8 cellular contexts compared by ENCODE assay signal in the genomic region with DNA sequence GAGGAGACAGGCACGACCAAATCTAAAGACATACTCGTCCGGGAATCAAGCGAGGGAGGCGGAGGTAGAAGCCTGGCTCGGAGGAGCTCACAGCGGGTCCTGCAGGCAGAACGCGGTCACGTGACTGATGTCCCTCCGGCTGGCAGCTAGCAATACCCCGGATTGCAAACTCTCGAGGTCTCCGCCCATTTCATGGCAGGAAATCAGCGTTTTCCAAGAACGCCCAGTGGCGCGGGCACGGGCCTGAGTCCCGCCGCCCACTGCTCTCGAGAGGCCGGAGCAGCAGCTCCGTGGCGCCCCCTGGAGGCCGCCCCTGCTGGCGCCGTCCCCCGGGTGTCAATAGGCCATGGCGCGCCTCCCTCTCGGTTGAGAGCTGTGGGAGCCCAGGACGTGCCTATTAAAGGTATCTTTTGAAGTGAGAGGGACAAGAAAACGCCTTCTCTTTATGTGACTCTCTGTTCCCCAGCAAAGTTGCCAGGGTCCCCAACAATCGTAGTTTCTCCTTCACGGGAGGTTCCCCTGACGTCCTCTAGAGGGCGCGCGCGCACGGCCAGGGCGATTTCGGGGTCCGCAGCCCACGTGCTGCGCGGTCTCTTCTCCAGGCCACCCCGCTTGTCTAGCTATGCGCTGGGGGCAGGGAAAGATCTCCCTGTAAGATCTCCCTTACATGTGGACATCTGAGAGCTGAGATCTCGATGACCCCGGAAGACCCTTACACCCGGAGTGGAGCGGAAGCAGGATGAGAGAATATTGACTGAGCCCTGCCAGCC. TPM values are rescaled to one million over a fixed set of nuclear protein-coding genes. Genes with fewer than 3 reads are reported as not detected.
DNase-seq lines count a peak whose midpoint lies in the region; ATAC-seq lines count a peak whose summit lies in the region.

No MANE protein-coding gene starts in this region.

- H3K9ac ChIP-seq in HUES6 (ENCODE audit: low read length) = peak overlapping the region; percentile 82
- H3K9ac ChIP-seq in NT2/D1 (ENCODE audit: insufficient read length, low read depth) = peak overlapping the region; percentile 86
- H3K9ac ChIP-seq in endocrine pancreas (ENCODE audit: control insufficient read depth, insufficient read depth, low read length) = peak overlapping the region; percentile 66

- H3K9me3 Mint-ChIP-seq in CD4-positive, alpha-beta memory T cell = no peaks in the 10 kb centered on the region
- no peaks in the 10 kb centered on the region for H3K9me3 Mint-ChIP-seq in memory B cell

- intact Hi-C loops in CD4-positive, alpha-beta memory T cell (cut with micrococcal nuclease) = loop anchor here (1.0 to 10.0 kb wide), 5 partner anchors 38 to 439 kb away; partner anchors contain the start of genes RBFOX2 and TXN2

- CTCF ChIA-PET in CD4-positive, alpha-beta memory T cell (lab: Charles Lee; ENCODE audit: partially characterized antibody) = interaction anchor here (0.7 to 3.7 kb wide), 56 partner anchors 10 to 716 kb away, joined by 3 to 67 read pairs (median 4); partner anchors contain the start of genes APOL2 and APOL3

- ATAC-seq in memory B cell (ENCODE audit: low read depth) (peak; percentile 69), GM21619 (IDR thresholded peaks at IDR 0.05; ENCODE audit: unreplicated experiment) (no peak)

- no peaks in the 10 kb centered on the region for H3K36me3 ChIP-seq in CD4-positive, alpha-beta memory T cell (ENCODE audit: insufficient read depth, low read length)
- no peaks in the 10 kb centered on the region for H3K36me3 ChIP-seq in HUES6 (ENCODE audit: control insufficient read depth, insufficient read depth, low read length)
- H3K36me3 ChIP-seq in NT2/D1 (ENCODE audit: insufficient read depth, insufficient read length, low read length) = no peaks in the 10 kb centered on the region
- no peaks in the 10 kb centered on the region for H3K36me3 ChIP-seq in endocrine pancreas (ENCODE audit: control insufficient read depth, insufficient read depth, low read length)

- POLR2A ChIA-PET in CD4-positive, alpha-beta memory T cell (lab: Charles Lee; ENCODE audit: partially characterized antibody) = interaction anchor here (2.0 kb wide), 1 partner anchor 37 kb away, joined by 8 read pairs; the partner anchor contains the start of gene RBFOX2

- H3K4me3 Mint-ChIP-seq in CD4-positive, alpha-beta memory T cell = peak overlapping the region; percentile 82 to 91 (median 86)
- peak overlapping the region; percentile 71 for H3K4me3 Mint-ChIP-seq in memory B cell

- no peaks in the 10 kb centered on the region for H3K27me3 ChIP-seq in CD4-positive, alpha-beta memory T cell (ENCODE audit: insufficient read depth, low read length)
- H3K27me3 ChIP-seq in HUES6 (ENCODE audit: control insufficient read depth, insufficient read depth, low read length) (no peaks in the 10 kb centered on the region), NT2/D1 (ENCODE audit: insufficient read depth, insufficient read length) (no peaks in the 10 kb centered on the region), endocrine pancreas (ENCODE audit: control insufficient read depth, insufficient read depth, low read length) (no peaks in the 10 kb centered on the region)

- peak overlapping the region; percentile 49 to 67 for H3K4me3 ChIP-seq in CD4-positive, alpha-beta memory T cell (ENCODE audit: low read length in 2 of 2)
- peak overlapping the region; percentile 68 for H3K4me3 ChIP-seq in HUES6 (ENCODE audit: low read depth, low read length)
- H3K4me3 ChIP-seq in NT2/D1 (ENCODE audit: insufficient read length, low read depth) = peak overlapping the region; percentile 48
- H3K4me3 ChIP-seq in endocrine pancreas (ENCODE audit: control insufficient read depth, insufficient read depth, low read length) = peak overlapping the region; percentile 39

- no peaks in the 10 kb centered on the region for H3K9me3 ChIP-seq in CD4-positive, alpha-beta memory T cell (ENCODE audit: control insufficient read depth in 1 of 2, low read length in 2 of 2)
- no peaks in the 10 kb centered on the region for H3K9me3 ChIP-seq in HUES6 (ENCODE audit: control insufficient read depth, insufficient read depth, low read depth, low read length)
- H3K9me3 ChIP-seq in NT2/D1 (ENCODE audit: insufficient read depth, low read length) = no peaks in the 10 kb centered on the region
- no peaks in the 10 kb centered on the region for H3K9me3 ChIP-seq in endocrine pancreas (ENCODE audit: control insufficient read depth, low read length)

- peak overlapping the region; percentile 15 for H3K27ac ChIP-seq in CD4-positive, alpha-beta memory T cell (ENCODE audit: low read depth, low read length)
- H3K27ac ChIP-seq in HUES6 (ENCODE audit: low read depth, low read length) = peak overlapping the region; percentile 29; the same call in 1 of the 2 replicates

- peaks cover 11% of the 10 kb centered on the region for H3K4me1 ChIP-seq in CD4-positive, alpha-beta memory T cell (ENCODE audit: insufficient read depth, low read length)
- peaks cover 7% of the 10 kb centered on the region for H3K4me1 ChIP-seq in HUES6 (ENCODE audit: control insufficient read depth, insufficient read depth, low read length)
- H3K4me1 ChIP-seq in NT2/D1 (ENCODE audit: insufficient read depth, insufficient read length) = peaks cover 12% of the 10 kb centered on the region
- no peaks in the 10 kb centered on the region for H3K4me1 ChIP-seq in endocrine pancreas (ENCODE audit: control insufficient read depth, insufficient read depth, low read length)

- H3K27me3 Mint-ChIP-seq in CD4-positive, alpha-beta memory T cell = peaks cover 0 to 2% of the 10 kb centered on the region in 2 donors
- H3K27me3 Mint-ChIP-seq in memory B cell = peaks cover 7% of the 10 kb centered on the region

- DNase-seq in CD4-positive, alpha-beta memory T cell = peak; percentile 55 to 64 (median 60)
- peak; percentile 90 for DNase-seq in NT2/D1 (ENCODE audit: low read depth, low spot score)
- peak; percentile 10 for DNase-seq in activated CD8-positive, alpha-beta memory T cell treated with anti-CD3 and anti-CD28 coated beads, Interleukin-2, amount 50 U/mL, for 24 hours (ENCODE audit: extremely low read depth)
- peak; percentile 38 to 59 for DNase-seq in memory B cell (ENCODE audit: low spot score in 2 of 2)
- DNase-seq in stimulated activated CD4-positive, alpha-beta T cell treated with anti-CD3 and anti-CD28 coated beads, TNF-alpha, amount 100 ng/mL, for 4 hours (ENCODE audit: low read depth in 3 of 3) = peak; percentile 33 to 51 (median 34)

- no peaks in the 10 kb centered on the region for H3K36me3 Mint-ChIP-seq in CD4-positive, alpha-beta memory T cell
- no peaks in the 10 kb centered on the region for H3K36me3 Mint-ChIP-seq in memory B cell

- peaks cover 6 to 10% (median 9%) of the 10 kb centered on the region in 4 donors for H3K4me1 Mint-ChIP-seq in CD4-positive, alpha-beta memory T cell
- peaks cover 7% of the 10 kb centered on the region for H3K4me1 Mint-ChIP-seq in memory B cell

- peak overlapping the region; percentile 42 to 91 (median 79) for H3K27ac Mint-ChIP-seq in CD4-positive, alpha-beta memory T cell
- peak overlapping the region; percentile 29 for H3K27ac Mint-ChIP-seq in memory B cell

RNA-seq across cellular contexts. Expression of gene RBFOX2, which starts 37.3 kb away (rescaled TPM):
- 1 to 10 TPM in 1 of 2 experiments, under 1 TPM in 1; 0.99 to 1.0 TPM for total RNA-seq in CD4-positive, alpha-beta memory T cell
- polyA plus RNA-seq in CD4-positive, alpha-beta memory T cell = 1 to 10 TPM in 1 of 2 donors, under 1 TPM in 1; 0.68 to 1.3 TPM

Comparison
In these comparisons a context has a peak if more than half of its experiments do, and no peak if none do; other contexts are left out.
1. DNase-seq: peak in every context shown above with its lines; median percentile 90 in NT2/D1; 60 in CD4-positive, alpha-beta memory T cell; 48 in memory B cell; 34 in stimulated activated CD4-positive, alpha-beta T cell treated with anti-CD3 and anti-CD28 coated beads, TNF-alpha, amount 100 ng/mL, for 4 hours; 10 in activated CD8-positive, alpha-beta memory T cell treated with anti-CD3 and anti-CD28 coated beads, Interleukin-2, amount 50 U/mL, for 24 hours.